1 cellular context compared by ENCODE assay signal in the genomic region with DNA sequence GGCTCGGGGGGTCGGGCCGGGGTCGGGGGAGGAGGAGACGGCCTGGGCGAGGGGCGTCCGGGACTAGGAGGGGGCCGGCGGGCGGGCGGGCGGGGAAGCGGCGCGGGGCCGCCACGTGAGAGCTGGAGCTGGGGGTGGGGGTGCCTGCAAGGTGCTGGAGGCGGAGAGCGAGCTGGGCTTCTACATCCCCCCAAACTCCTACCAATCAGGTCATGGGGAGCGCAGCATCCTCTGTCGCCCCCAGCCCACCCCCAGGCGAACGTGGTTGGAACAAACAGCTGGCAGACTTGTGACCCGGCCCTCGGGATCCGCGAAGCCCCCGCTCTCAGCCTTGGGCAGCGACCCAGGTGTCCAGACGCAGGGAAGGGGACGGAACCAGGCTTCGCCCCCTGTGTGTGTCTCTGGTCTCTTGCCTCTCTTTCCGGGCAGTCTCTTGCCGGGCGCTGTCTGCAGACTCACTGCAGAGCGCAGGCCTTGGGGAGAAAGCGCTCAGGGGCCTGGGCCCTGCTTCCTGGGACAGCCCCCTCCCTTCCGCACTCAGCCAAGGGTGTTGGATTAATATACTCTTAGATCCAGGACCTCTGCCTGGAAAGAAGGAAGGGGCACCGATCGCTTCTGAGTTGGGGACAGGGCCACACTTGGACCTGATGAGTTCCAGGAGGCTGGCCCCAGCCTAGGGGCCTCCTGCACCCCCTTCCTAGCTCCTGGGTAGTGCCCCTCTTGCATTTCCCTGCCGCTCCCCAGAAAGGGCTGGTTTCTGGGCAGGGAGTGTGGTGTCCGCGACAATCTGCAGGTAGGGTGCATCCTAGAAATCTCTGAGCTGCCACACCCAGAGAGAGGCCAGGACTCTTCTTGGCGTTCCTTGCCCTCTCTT.
TF ChIP-seq lines count a peak whose summit lies in the region.

No MANE protein-coding gene starts in this region.

TF ChIP-seq in HepG2, 621 proteins besides CTCF, POLR2A, EP300 and RAD21 (continued from another document):
- TF ChIP-seq, protein P1, sequence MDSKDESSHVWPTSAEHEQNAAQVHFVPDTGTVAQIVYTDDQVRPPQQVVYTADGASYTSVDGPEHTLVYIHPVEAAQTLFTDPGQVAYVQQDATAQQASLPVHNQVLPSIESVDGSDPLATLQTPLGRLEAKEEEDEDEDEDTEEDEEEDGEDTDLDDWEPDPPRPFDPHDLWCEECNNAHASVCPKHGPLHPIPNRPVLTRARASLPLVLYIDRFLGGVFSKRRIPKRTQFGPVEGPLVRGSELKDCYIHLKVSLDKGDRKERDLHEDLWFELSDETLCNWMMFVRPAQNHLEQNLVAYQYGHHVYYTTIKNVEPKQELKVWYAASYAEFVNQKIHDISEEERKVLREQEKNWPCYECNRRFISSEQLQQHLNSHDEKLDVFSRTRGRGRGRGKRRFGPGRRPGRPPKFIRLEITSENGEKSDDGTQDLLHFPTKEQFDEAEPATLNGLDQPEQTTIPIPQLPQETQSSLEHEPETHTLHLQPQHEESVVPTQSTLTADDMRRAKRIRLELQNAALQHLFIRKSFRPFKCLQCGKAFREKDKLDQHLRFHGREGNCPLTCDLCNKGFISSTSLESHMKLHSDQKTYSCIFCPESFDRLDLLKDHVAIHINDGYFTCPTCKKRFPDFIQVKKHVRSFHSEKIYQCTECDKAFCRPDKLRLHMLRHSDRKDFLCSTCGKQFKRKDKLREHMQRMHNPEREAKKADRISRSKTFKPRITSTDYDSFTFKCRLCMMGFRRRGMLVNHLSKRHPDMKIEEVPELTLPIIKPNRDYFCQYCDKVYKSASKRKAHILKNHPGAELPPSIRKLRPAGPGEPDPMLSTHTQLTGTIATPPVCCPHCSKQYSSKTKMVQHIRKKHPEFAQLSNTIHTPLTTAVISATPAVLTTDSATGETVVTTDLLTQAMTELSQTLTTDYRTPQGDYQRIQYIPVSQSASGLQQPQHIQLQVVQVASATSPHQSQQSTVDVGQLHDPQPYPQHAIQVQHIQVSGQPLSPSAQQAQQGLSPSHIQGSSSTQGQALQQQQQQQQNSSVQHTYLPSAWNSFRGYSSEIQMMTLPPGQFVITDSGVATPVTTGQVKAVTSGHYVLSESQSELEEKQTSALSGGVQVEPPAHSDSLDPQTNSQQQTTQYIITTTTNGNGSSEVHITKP (CRISPR knock-in tag; IDR thresholded peaks at IDR 0.05; ENCODE audit: low read depth) = no peak
- TF ChIP-seq KDM3A (CRISPR knock-in tag; IDR thresholded peaks at IDR 0.05; ENCODE audit: low read depth) (no peak), NRL (CRISPR knock-in tag; IDR thresholded peaks at IDR 0.05; ENCODE audit: borderline replicate concordance) (peak; percentile 56), PPARG (CRISPR knock-in tag; conservative IDR thresholded peaks at IDR 0.05) (no peak), SP1 (IDR thresholded peaks at IDR 0.05) (no peak), SP1 (CRISPR knock-in tag; IDR thresholded peaks at IDR 0.05) (no peak), ZNF589 (CRISPR knock-in tag; conservative IDR thresholded peaks at IDR 0.05) (no peak), ZNF101 (CRISPR knock-in tag; IDR thresholded peaks at IDR 0.05; ENCODE audit: borderline replicate concordance, low read depth) (no peak), SP5 (CRISPR knock-in tag; IDR thresholded peaks at IDR 0.05; ENCODE audit: borderline replicate concordance, low read depth) (no peak), KDM4B (CRISPR knock-in tag; IDR thresholded peaks at IDR 0.05) (no peak), ZNF326 (CRISPR knock-in tag; IDR thresholded peaks at IDR 0.05; ENCODE audit: borderline replicate concordance) (no peak), NR3C1 (CRISPR knock-in tag; IDR thresholded peaks at IDR 0.05) (no peak), KLF12 (CRISPR knock-in tag; IDR thresholded peaks at IDR 0.05; ENCODE audit: borderline replicate concordance) (no peak), ZNF841 (CRISPR knock-in tag; IDR thresholded peaks at IDR 0.05; ENCODE audit: borderline replicate concordance) (no peak), MTF2 (CRISPR knock-in tag; IDR thresholded peaks at IDR 0.05; ENCODE audit: borderline replicate concordance) (no peak), FIP1L1 (IDR thresholded peaks at IDR 0.05; ENCODE audit: borderline replicate concordance, insufficient read depth, low read depth, low read length) (no peak), PITX1 (CRISPR knock-in tag; IDR thresholded peaks at IDR 0.05) (no peak), KMT2A (CRISPR knock-in tag; IDR thresholded peaks at IDR 0.05) (0 out of 2 replicates have a peak, but pooled peaks have one; percentile 22), ZNF20 (CRISPR knock-in tag; IDR thresholded peaks at IDR 0.05) (no peak), SRSF9 (IDR thresholded peaks at IDR 0.05; ENCODE audit: borderline replicate concordance, insufficient read depth, low read depth, low read length, poor library complexity, severe bottlenecking) (no peak), ZNF773 (CRISPR knock-in tag; IDR thresholded peaks at IDR 0.05; ENCODE audit: borderline replicate concordance) (no peak)
- TF ChIP-seq, protein P2, sequence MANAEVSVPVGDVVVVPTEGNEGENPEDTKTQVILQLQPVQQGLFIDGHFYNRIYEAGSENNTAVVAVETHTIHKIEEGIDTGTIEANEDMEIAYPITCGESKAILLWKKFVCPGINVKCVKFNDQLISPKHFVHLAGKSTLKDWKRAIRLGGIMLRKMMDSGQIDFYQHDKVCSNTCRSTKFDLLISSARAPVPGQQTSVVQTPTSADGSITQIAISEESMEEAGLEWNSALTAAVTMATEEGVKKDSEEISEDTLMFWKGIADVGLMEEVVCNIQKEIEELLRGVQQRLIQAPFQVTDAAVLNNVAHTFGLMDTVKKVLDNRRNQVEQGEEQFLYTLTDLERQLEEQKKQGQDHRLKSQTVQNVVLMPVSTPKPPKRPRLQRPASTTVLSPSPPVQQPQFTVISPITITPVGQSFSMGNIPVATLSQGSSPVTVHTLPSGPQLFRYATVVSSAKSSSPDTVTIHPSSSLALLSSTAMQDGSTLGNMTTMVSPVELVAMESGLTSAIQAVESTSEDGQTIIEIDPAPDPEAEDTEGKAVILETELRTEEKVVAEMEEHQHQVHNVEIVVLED (CRISPR knock-in tag; IDR thresholded peaks at IDR 0.05; ENCODE audit: borderline replicate concordance) = no peak
- TF ChIP-seq, protein P3, sequence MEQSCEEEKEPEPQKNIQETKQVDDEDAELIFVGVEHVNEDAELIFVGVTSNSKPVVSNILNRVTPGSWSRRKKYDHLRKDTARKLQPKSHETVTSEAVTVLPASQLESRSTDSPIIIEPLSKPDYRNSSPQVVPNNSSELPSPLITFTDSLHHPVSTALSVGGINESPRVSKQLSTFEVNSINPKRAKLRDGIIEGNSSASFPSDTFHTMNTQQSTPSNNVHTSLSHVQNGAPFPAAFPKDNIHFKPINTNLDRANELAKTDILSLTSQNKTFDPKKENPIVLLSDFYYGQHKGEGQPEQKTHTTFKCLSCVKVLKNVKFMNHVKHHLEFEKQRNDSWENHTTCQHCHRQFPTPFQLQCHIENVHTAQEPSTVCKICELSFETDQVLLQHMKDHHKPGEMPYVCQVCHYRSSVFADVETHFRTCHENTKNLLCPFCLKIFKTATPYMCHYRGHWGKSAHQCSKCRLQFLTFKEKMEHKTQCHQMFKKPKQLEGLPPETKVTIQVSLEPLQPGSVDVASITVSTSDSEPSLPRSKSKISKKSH (CRISPR knock-in tag; IDR thresholded peaks at IDR 0.05; ENCODE audit: borderline replicate concordance) = 0 out of 2 replicates have a peak, but pooled peaks have one; percentile 43
- TF ChIP-seq, protein P4, sequence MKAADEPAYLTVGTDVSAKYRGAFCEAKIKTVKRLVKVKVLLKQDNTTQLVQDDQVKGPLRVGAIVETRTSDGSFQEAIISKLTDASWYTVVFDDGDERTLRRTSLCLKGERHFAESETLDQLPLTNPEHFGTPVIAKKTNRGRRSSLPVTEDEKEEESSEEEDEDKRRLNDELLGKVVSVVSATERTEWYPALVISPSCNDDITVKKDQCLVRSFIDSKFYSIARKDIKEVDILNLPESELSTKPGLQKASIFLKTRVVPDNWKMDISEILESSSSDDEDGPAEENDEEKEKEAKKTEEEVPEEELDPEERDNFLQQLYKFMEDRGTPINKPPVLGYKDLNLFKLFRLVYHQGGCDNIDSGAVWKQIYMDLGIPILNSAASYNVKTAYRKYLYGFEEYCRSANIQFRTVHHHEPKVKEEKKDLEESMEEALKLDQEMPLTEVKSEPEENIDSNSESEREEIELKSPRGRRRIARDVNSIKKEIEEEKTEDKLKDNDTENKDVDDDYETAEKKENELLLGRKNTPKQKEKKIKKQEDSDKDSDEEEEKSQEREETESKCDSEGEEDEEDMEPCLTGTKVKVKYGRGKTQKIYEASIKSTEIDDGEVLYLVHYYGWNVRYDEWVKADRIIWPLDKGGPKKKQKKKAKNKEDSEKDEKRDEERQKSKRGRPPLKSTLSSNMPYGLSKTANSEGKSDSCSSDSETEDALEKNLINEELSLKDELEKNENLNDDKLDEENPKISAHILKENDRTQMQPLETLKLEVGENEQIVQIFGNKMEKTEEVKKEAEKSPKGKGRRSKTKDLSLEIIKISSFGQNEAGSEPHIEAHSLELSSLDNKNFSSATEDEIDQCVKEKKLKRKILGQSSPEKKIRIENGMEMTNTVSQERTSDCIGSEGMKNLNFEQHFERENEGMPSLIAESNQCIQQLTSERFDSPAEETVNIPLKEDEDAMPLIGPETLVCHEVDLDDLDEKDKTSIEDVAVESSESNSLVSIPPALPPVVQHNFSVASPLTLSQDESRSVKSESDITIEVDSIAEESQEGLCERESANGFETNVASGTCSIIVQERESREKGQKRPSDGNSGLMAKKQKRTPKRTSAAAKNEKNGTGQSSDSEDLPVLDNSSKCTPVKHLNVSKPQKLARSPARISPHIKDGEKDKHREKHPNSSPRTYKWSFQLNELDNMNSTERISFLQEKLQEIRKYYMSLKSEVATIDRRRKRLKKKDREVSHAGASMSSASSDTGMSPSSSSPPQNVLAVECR (CRISPR knock-in tag; IDR thresholded peaks at IDR 0.05; ENCODE audit: borderline replicate concordance) = 0 out of 2 replicates have a peak, but pooled peaks have one; percentile 2
- TF ChIP-seq, protein P5, sequence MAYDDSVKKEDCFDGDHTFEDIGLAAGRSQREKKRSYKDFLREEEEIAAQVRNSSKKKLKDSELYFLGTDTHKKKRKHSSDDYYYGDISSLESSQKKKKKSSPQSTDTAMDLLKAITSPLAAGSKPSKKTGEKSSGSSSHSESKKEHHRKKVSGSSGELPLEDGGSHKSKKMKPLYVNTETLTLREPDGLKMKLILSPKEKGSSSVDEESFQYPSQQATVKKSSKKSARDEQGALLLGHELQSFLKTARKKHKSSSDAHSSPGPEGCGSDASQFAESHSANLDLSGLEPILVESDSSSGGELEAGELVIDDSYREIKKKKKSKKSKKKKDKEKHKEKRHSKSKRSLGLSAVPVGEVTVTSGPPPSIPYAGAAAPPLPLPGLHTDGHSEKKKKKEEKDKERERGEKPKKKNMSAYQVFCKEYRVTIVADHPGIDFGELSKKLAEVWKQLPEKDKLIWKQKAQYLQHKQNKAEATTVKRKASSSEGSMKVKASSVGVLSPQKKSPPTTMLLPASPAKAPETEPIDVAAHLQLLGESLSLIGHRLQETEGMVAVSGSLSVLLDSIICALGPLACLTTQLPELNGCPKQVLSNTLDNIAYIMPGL (CRISPR knock-in tag; IDR thresholded peaks at IDR 0.05; ENCODE audit: borderline replicate concordance in 1 of 2, low read depth in 1 of 2) = 0 out of 4 replicates have a peak, but pooled peaks of 1 of the 2 experiments have one; percentile 32
